ENCODE assay signal across 22 cellular contexts in the genomic region with DNA sequence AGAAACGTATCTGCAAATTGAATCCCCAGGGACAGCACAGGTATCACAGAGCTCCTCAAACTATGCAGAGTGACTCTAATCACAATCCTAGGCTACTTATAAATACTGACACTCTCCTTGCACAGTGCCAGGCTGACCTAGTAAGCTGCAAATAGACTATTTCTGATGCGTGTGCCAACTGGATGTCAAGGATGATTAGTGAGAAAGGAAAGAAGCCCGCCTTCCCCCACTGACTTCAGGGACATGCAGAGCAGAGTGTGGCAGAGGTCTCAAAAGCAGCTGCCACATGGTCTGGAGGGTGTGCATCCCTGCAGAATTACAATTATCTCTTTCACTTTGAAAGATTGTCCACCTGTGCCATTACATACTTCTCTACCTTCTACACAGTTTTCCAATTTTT.
DNase-seq lines count a peak whose midpoint lies in the region; TF ChIP-seq lines count a peak whose summit lies in the region.
"Had no signal": no experiment of that assay in that cellular context is flagged by ENCODE, and none has a peak within 500 bp of the region (broad histone marks: within the 10 kb centered on the region; RNA-seq: fewer than 3 reads in every experiment).

No MANE protein-coding gene starts in this region.

- H3K27me3 ChIP-seq in uterus (no peaks in the 10 kb centered on the region), ovary (no peaks in the 10 kb centered on the region)
- H3K27me3 ChIP-seq: neural progenitor cell had no signal

- peak; percentile 9 to 34 for DNase-seq in NCI-H2081 (lab: John Stamatoyannopoulos, UW)
- DNase-seq in NCI-H2081 treated with DMSO at 0.1 percent for 48 hours (lab: John Stamatoyannopoulos, UW) = no peak
- DNase-seq in G401 (ENCODE audit: low spot score) = peak; percentile 87
- peak; percentile 13 for DNase-seq in SHP77 treated with DMSO at 0.1 percent for 48 hours (lab: John Stamatoyannopoulos, UW)
- peak; percentile 17 for DNase-seq in pons (ENCODE audit: low spot score)
- DNase-seq in uterus = no peak
- DNase-seq in ovary = no peak
- no peak for DNase-seq in NCI-H187 treated with DMSO at 0.1 percent for 48 hours (lab: John Stamatoyannopoulos, UW)
- DNase-seq: activated CD4-positive, alpha-beta T cell treated with anti-CD3 and anti-CD28 coated beads for 4 hours; activated effector memory CD4-positive, alpha-beta T cell treated with Interleukin-2 at 50 U/mL for 16 hours; Caco-2; effector CD8-positive, alpha-beta T cell; NCI-H1105; NCI-H2029; T1000; WERI-Rb-1 had no signal

- H3K4me1 ChIP-seq in uterus (no peaks in the 10 kb centered on the region), ovary (ENCODE audit: insufficient read depth) (no peaks in the 10 kb centered on the region)
- H3K4me1 ChIP-seq: Caco-2, HAP-1, neural progenitor cell, parathyroid adenoma had no signal

- 35 to 49% (median 44%) methylated on average over 3 of the region's 3 CpGs for WGBS in ovary, 3 donors

- H3K9me3 ChIP-seq in uterus (no peaks in the 10 kb centered on the region), ovary (no peaks in the 10 kb centered on the region)
- H3K9me3 ChIP-seq: Caco-2, HAP-1 had no signal

- TF ChIP-seq CTCF in uterus (IDR thresholded peaks at IDR 0.05) = no peak
- TF ChIP-seq CTCF in ovary (IDR thresholded peaks at IDR 0.05) = no peak

- in situ Hi-C loops in G401 (cut with HindIII; ENCODE audit: low sequenced_read_pairs) = no loop called here

- H3K27ac ChIP-seq in uterus (no peak overlapping the region), ovary (no peak overlapping the region)
- H3K27ac ChIP-seq: 22Rv1, coronary artery, neural progenitor cell, parathyroid adenoma, WERI-Rb-1 had no signal

- H3K4me3 ChIP-seq in uterus = no peak overlapping the region
- H3K4me3 ChIP-seq in ovary = no peak overlapping the region
- H3K4me3 ChIP-seq: coronary artery, HAP-1, K562, neural progenitor cell had no signal

- no peak for TF ChIP-seq POLR2A in uterus (IDR thresholded peaks at IDR 0.05)
- no peak for TF ChIP-seq POLR2A in ovary (IDR thresholded peaks at IDR 0.05)

- H3K36me3 ChIP-seq in uterus = no peaks in the 10 kb centered on the region
- no peaks in the 10 kb centered on the region for H3K36me3 ChIP-seq in ovary
- H3K36me3 ChIP-seq: HAP-1, neural progenitor cell, WERI-Rb-1 had no signal

- no peak for TF ChIP-seq EP300 in ovary (IDR thresholded peaks at IDR 0.05)

- intact Hi-C loops in uterus (cut with DNase I; ENCODE audit: low total_unique reads) (no loop called here), ovary (cut with DNase I) (no loop called here)

Comparison
In these comparisons a context has a peak if more than half of its experiments do, and no peak if none do; other contexts are left out.
1. DNase-seq: peak in NCI-H2081 (2 of 2), G401 (single experiment), SHP77 treated with DMSO at 0.1 percent for 48 hours (single experiment) and pons (single experiment); none in NCI-H2081 treated with DMSO at 0.1 percent for 48 hours (single experiment), uterus (0 of 2), ovary (0 of 5) and NCI-H187 treated with DMSO at 0.1 percent for 48 hours (single experiment).